1 cellular context compared by ENCODE assay signal in the genomic region with DNA sequence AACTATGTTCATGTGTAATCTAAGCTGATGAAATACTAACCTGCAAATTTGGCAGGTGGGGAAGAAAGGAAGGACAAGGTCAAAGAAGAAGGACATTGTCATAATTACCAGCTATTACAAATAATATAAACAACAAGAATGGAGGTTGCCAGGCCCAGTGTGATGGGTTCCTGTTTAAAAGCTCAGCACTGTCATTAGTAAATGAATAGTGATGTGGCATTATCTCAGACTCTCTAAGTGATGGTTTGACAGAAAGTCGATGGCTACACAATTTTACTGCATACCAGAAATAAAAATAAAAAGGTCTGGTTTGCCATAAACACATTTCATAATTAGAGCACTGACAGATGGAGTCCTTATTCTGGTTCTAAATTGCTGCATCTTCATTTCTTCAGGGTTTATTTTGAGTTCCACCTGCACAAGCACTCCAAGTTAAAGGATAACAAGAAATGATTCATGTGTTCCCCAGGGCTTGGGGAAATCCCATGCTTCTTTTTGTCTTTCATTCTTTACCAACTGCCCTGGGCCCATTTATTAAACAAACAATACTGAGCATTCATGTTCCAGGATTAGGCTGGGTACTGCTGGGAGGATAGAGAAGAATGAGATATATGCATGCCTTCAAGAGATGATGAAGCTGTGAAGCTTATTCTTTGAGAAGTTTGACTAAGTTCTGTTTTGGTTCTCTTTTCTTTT.
TF ChIP-seq lines count a peak whose summit lies in the region.

No MANE protein-coding gene starts in this region.

TF ChIP-seq in SK-N-SH, 30 proteins besides CTCF, POLR2A, EP300 and RAD21 (continued from another document):
- TF ChIP-seq, protein P1, sequence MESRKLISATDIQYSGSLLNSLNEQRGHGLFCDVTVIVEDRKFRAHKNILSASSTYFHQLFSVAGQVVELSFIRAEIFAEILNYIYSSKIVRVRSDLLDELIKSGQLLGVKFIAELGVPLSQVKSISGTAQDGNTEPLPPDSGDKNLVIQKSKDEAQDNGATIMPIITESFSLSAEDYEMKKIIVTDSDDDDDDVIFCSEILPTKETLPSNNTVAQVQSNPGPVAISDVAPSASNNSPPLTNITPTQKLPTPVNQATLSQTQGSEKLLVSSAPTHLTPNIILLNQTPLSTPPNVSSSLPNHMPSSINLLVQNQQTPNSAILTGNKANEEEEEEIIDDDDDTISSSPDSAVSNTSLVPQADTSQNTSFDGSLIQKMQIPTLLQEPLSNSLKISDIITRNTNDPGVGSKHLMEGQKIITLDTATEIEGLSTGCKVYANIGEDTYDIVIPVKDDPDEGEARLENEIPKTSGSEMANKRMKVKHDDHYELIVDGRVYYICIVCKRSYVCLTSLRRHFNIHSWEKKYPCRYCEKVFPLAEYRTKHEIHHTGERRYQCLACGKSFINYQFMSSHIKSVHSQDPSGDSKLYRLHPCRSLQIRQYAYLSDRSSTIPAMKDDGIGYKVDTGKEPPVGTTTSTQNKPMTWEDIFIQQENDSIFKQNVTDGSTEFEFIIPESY (IDR thresholded peaks at IDR 0.05; ENCODE audit: borderline replicate concordance, low read depth) = no peak
- TF ChIP-seq TAF1 (IDR thresholded peaks at IDR 0.05; ENCODE audit: borderline replicate concordance, low read depth, low read length) (no peak), GABPA (IDR thresholded peaks at IDR 0.05; ENCODE audit: low read depth) (no peak), FOXM1 (IDR thresholded peaks at IDR 0.05; ENCODE audit: low read depth) (no peak), MXI1 (IDR thresholded peaks at IDR 0.05; ENCODE audit: low read depth, low read length) (no peak), SMC3 (IDR thresholded peaks at IDR 0.05; ENCODE audit: low read depth, low read length) (no peak), RFX5 (IDR thresholded peaks at IDR 0.05; ENCODE audit: low read length) (no peak), YY1 (IDR thresholded peaks at IDR 0.05; ENCODE audit: low read depth) (no peak), FOSL2 (IDR thresholded peaks at IDR 0.05; ENCODE audit: borderline replicate concordance, low read depth) (no peak), NFIC (IDR thresholded peaks at IDR 0.05; ENCODE audit: borderline replicate concordance) (no peak), FOXJ3 (CRISPR knock-in tag; IDR thresholded peaks at IDR 0.05) (no peak), RCOR1 (IDR thresholded peaks at IDR 0.05; ENCODE audit: low read length) (no peak), JUND (IDR thresholded peaks at IDR 0.05) (no peak), GATA2 (CRISPR knock-in tag; IDR thresholded peaks at IDR 0.05) (no peak), RXRA (IDR thresholded peaks at IDR 0.05; ENCODE audit: borderline replicate concordance, low read depth) (no peak)
- TF ChIP-seq, protein P2, sequence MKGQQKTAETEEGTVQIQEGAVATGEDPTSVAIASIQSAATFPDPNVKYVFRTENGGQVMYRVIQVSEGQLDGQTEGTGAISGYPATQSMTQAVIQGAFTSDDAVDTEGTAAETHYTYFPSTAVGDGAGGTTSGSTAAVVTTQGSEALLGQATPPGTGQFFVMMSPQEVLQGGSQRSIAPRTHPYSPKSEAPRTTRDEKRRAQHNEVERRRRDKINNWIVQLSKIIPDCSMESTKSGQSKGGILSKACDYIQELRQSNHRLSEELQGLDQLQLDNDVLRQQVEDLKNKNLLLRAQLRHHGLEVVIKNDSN (IDR thresholded peaks at IDR 0.05; ENCODE audit: borderline replicate concordance, low read depth) = no peak
- TF ChIP-seq, protein P3, sequence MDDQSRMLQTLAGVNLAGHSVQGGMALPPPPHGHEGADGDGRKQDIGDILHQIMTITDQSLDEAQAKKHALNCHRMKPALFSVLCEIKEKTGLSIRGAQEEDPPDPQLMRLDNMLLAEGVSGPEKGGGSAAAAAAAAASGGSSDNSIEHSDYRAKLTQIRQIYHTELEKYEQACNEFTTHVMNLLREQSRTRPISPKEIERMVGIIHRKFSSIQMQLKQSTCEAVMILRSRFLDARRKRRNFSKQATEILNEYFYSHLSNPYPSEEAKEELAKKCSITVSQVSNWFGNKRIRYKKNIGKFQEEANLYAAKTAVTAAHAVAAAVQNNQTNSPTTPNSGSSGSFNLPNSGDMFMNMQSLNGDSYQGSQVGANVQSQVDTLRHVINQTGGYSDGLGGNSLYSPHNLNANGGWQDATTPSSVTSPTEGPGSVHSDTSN (IDR thresholded peaks at IDR 0.05) = no peak
- TF ChIP-seq, protein P4, sequence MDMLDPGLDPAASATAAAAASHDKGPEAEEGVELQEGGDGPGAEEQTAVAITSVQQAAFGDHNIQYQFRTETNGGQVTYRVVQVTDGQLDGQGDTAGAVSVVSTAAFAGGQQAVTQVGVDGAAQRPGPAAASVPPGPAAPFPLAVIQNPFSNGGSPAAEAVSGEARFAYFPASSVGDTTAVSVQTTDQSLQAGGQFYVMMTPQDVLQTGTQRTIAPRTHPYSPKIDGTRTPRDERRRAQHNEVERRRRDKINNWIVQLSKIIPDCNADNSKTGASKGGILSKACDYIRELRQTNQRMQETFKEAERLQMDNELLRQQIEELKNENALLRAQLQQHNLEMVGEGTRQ (IDR thresholded peaks at IDR 0.05; ENCODE audit: borderline replicate concordance, low read depth, low read length) = no peak
